ENCODE assay signal across 20 cellular contexts in the genomic region with DNA sequence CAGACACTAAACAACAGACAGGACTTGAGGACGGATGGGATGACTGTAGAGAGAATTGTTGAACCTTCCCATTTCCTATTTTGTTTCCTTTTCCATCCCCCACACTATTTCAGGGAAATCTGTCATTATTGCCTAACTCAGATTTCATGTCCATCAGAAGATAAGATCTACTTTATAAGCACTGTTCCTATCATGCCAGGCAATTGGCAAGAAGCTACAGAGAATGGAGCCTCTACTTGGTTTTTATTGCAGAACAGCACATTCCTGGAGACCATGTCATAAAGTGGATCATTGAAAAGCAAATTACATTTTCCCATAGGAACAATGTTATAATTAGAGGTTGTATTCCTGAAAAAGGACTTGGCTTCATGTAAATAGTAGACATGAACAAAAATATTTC.
"Had no signal": no experiment of that assay in that cellular context is flagged by ENCODE, and none has a peak within 500 bp of the region (broad histone marks: within the 10 kb centered on the region; RNA-seq: fewer than 3 reads in every experiment).

No MANE protein-coding gene starts in this region.

- H3K27me3 ChIP-seq: cardiac muscle cell, colonic mucosa, spleen, testis, transverse colon had no signal

- ATAC-seq: activated CD4-positive, alpha-beta T cell treated with anti-CD3 and anti-CD28 coated beads for 36 hours; activated naive CD8-positive, alpha-beta T cell treated with anti-CD3 and anti-CD28 coated beads, Interleukin-2, amount 50 U/mL, for 24 hours; activated T-cell treated with anti-CD3 and anti-CD28 coated beads, Interleukin-2, amount 50 U/mL, for 4 hours; naive thymus-derived CD4-positive, alpha-beta T cell; right cardiac atrium had no signal

- H3K4me1 ChIP-seq: colonic mucosa, left ventricle myocardium inferior, spleen, testis, transverse colon had no signal

- H3K36me3 ChIP-seq: cardiac muscle cell, colonic mucosa, left ventricle myocardium inferior, spleen, transverse colon had no signal

- H3K9me3 ChIP-seq: colonic mucosa, left ventricle myocardium inferior, spleen, testis, transverse colon had no signal

- H3K27ac ChIP-seq: cardiac muscle cell, colonic mucosa, dorsolateral prefrontal cortex, left ventricle myocardium inferior, spleen, testis, transverse colon had no signal

- DNase-seq: activated CD4-positive, alpha-beta T cell treated with anti-CD3 and anti-CD28 coated beads for 36 hours; activated CD4-positive, alpha-beta T cell treated with anti-CD3 and anti-CD28 coated beads, Interleukin-2, amount 50 U/mL, for 4 hours; activated CD4-positive, CD25-positive, alpha-beta regulatory T cell; activated naive CD8-positive, alpha-beta T cell treated with anti-CD3 and anti-CD28 coated beads, Interleukin-2, amount 50 U/mL, for 24 hours; activated T-cell treated with anti-CD3 and anti-CD28 coated beads, Interleukin-2, amount 50 U/mL, for 4 hours; cerebellar nuclear complex; colonic mucosa; dorsolateral prefrontal cortex; effector memory CD4-positive, alpha-beta T cell; left ventricle myocardium inferior; naive thymus-derived CD4-positive, alpha-beta T cell; occipital lobe; posterior cingulate gyrus; right cardiac atrium; spleen; stimulated activated naive CD4-positive, alpha-beta T cell; testis; transverse colon had no signal

- H3K4me3 ChIP-seq: cardiac muscle cell, colonic mucosa, dorsolateral prefrontal cortex, left ventricle myocardium inferior, lung, spleen, testis, transverse colon had no signal
